In the genomic region with DNA sequence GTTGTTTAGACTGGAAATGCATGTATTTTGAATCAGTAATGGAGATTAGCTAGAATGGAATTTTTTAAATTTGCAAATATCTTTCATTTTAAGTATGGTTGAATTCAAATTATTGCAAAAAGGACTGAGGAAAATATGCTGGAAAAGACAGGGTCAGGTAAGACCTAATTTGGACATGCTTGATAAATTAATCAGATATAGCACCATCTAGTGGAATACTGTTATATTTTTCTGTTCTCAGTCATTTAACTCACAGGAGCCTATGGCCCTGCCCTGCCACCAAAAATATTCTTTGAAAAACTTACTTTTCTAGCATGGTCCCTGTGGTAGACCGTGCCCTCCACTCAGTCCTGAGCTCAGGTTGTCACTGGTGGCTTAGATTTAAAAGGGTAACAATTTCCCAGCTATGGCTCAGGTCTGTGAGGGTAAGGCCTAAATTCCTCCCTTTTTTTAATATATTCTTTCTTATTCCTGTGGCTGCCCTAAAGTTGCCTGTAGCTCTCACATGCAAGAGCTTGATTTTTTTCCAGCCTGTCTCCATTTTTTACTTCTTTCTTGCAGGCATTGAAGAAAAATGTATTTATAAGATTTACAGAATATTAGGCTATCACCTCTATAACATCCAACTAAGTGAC, we compare ENCODE assay signal across 8 cellular contexts. TPM values are rescaled to one million over a fixed set of nuclear protein-coding genes. Genes with fewer than 3 reads are reported as not detected.
DNase-seq lines count a peak whose midpoint lies in the region; ATAC-seq, FAIRE-seq and TF ChIP-seq lines count a peak whose summit lies in the region.

No MANE protein-coding gene starts in this region.

- no peak for TF ChIP-seq EP300 in GM12878 (IDR thresholded peaks at IDR 0.05; ENCODE audit: borderline replicate concordance in 1 of 2, control insufficient read depth in 1 of 2, low read depth in 2 of 2, low read length in 2 of 2)

- SMC1A ChIA-PET in GM12878 (lab: Charles Lee; ENCODE audit: uncharacterized antibody, unreplicated experiment): interaction anchor here (0.7 to 5.2 kb wide), 12 partner anchors 12 to 602 kb away, joined by 3 to 65 read pairs (median 3); no protein-coding TSS in a partner anchor

- no peak overlapping the region; the same call in 1 of the 2 replicates for H2AFZ ChIP-seq in GM12878 (ENCODE audit: control insufficient read depth, low read depth, low read length)

- 0% methylated on average over 1 of the region's 1 CpG for WGBS in GM12878 (ENCODE audit: insufficient coverage, insufficient replicate concordance, low lambda C conversion rate, missing lambda C conversion rate)

- RAD21 ChIA-PET in GM12878 (lab: Charles Lee; ENCODE audit: unreplicated experiment): interaction anchor here (4.9 kb wide), 1 partner anchor 117 kb away, joined by 35 read pairs; no protein-coding TSS in a partner anchor

- H3K9me3 ChIP-seq in GM12878 (replicated peaks; ENCODE audit: control insufficient read depth, insufficient read depth, low read length) (peaks cover 5% of the 10 kb centered on the region; the same call in 1 of the 3 replicates), thoracic aorta (peaks cover 14% of the 10 kb centered on the region)

- H3K79me2 ChIP-seq in GM12878 (ENCODE audit: control insufficient read depth, insufficient read depth, low read length): no peaks in the 10 kb centered on the region

- H3K27me3 ChIP-seq in GM12878 (replicated peaks in 1 of 2; ENCODE audit: control insufficient read depth in 2 of 2, insufficient read depth in 2 of 2, low read length in 1 of 2) (no peaks in the 10 kb centered on the region), thoracic aorta (replicated peaks; ENCODE audit: insufficient read depth) (no peaks in the 10 kb centered on the region)

- no peaks in the 10 kb centered on the region for H3K4me1 Mint-ChIP-seq in activated naive CD4-positive, alpha-beta T cell treated with anti-CD3 and anti-CD28 coated beads, Interleukin-2, amount 10 ng/mL, durations not matched to agents 7 days and 5 days

- no peak overlapping the region for H3K27ac Mint-ChIP-seq in activated naive CD4-positive, alpha-beta T cell treated with anti-CD3 and anti-CD28 coated beads, Interleukin-2, amount 10 ng/mL, durations not matched to agents 7 days and 5 days

- no peak overlapping the region for H3K4me2 ChIP-seq in GM12878 (ENCODE audit: control insufficient read depth, insufficient read depth)

- DNase-seq in COR-L47 (lab: John Stamatoyannopoulos, UW) (peak; percentile 43), NCI-H526 (lab: John Stamatoyannopoulos, UW) (peak; percentile 17 to 65), GM12878 (ENCODE audit: low read depth, low spot score) (no peak), iris pigment epithelial cell (ENCODE audit: low read depth) (peak; percentile 56), thoracic aorta (ENCODE audit: low spot score) (no peak)
- no peak for DNase-seq in activated naive CD4-positive, alpha-beta T cell treated with anti-CD3 and anti-CD28 coated beads, Interleukin-2, amount 10 ng/mL, durations not matched to agents 7 days and 5 days

- H3K27ac ChIP-seq in GM12878 (ENCODE audit: control insufficient read depth, insufficient read depth): no peak overlapping the region
- no peak overlapping the region for H3K27ac ChIP-seq in thoracic aorta

- TF ChIP-seq CTCF in GM12878 (IDR thresholded peaks at IDR 0.05 in 2 of 3, conservative IDR thresholded peaks at IDR 0.05 in 1 of 3; ENCODE audit: control insufficient read depth in 2 of 3, extremely low read depth in 1 of 3, insufficient read depth in 1 of 3, low read depth in 3 of 3, low read length in 3 of 3) (peak; percentile 38 to 47 (median 43); a peak in 4 of 6 replicates), thoracic aorta (IDR thresholded peaks at IDR 0.05) (peak; percentile 55)

- POLR2A ChIA-PET in GM12878 (lab: Charles Lee): no interaction called here

- H3K36me3 ChIP-seq in GM12878 (ENCODE audit: control insufficient read depth in 2 of 2, insufficient read depth in 2 of 2, low read length in 1 of 2): no peaks in the 10 kb centered on the region
- no peaks in the 10 kb centered on the region for H3K36me3 ChIP-seq in thoracic aorta

- TF ChIP-seq POLR2A in GM12878 (IDR thresholded peaks at IDR 0.05; ENCODE audit: low read depth, low read length): no peak

- ATAC-seq in GM18909 (IDR thresholded peaks at IDR 0.05; ENCODE audit: poor library complexity, unreplicated experiment) (peak; percentile 80), HG03439 (IDR thresholded peaks at IDR 0.05; ENCODE audit: unreplicated experiment) (peak; percentile 73), GM12878 (peak; percentile 94), thoracic aorta (ENCODE audit: insufficient number of reproducible peaks, low FRiP score, low read depth) (no peak)

- H4K20me1 ChIP-seq in GM12878 (ENCODE audit: control insufficient read depth, insufficient read depth): no peaks in the 10 kb centered on the region

- H3K9me3 Mint-ChIP-seq in activated naive CD4-positive, alpha-beta T cell treated with anti-CD3 and anti-CD28 coated beads, Interleukin-2, amount 10 ng/mL, durations not matched to agents 7 days and 5 days: peaks cover 15% of the 10 kb centered on the region

- peak; percentile 27; the same call in 1 of the 2 replicates for TF ChIP-seq RAD21 in GM12878 (IDR thresholded peaks at IDR 0.05; ENCODE audit: insufficient read depth, low read depth, low read length)

- no peak overlapping the region for H3K4me3 Mint-ChIP-seq in activated naive CD4-positive, alpha-beta T cell treated with anti-CD3 and anti-CD28 coated beads, Interleukin-2, amount 10 ng/mL, durations not matched to agents 7 days and 5 days

- intact Hi-C loops in GM12878 (cut with micrococcal nuclease; ENCODE audit: unreplicated experiment): loop anchor here (1.0 to 5.0 kb wide), 3 partner anchors 66 to 296 kb away; a partner anchor contains a TSS

- no peaks in the 10 kb centered on the region for H3K4me1 ChIP-seq in GM12878 (ENCODE audit: control insufficient read depth, insufficient read depth, low read length)
- no peaks in the 10 kb centered on the region for H3K4me1 ChIP-seq in thoracic aorta (ENCODE audit: control insufficient read depth in 1 of 2, low read depth in 2 of 2)

- BruUV-seq in GM12878 (replicated peaks; lab: Mats Ljungman, UMichigan): no TSS peak

- H3K27me3 Mint-ChIP-seq in activated naive CD4-positive, alpha-beta T cell treated with anti-CD3 and anti-CD28 coated beads, Interleukin-2, amount 10 ng/mL, durations not matched to agents 7 days and 5 days: peaks cover 16% of the 10 kb centered on the region

- CTCF ChIA-PET in GM12878 (lab: Yijun Ruan, JAX): interaction anchor here (0.7 to 5.2 kb wide), 24 partner anchors 9 to 295 kb away, joined by 3 to 110 read pairs (median 4); a partner anchor contains a TSS
- CTCF ChIA-PET in activated naive CD4-positive, alpha-beta T cell treated with anti-CD3 and anti-CD28 coated beads, Interleukin-2, amount 10 ng/mL, durations not matched to agents 7 days and 5 days (lab: Charles Lee): interaction anchor here (0.7 to 1.9 kb wide), 9 partner anchors 10 to 313 kb away, joined by 3 to 6 read pairs (median 3); no protein-coding TSS in a partner anchor

- in situ Hi-C loops in GM12878 (cut with MboI): loop anchor here (5.0 kb wide), 1 partner anchor 114 kb away; no protein-coding TSS in a partner anchor

- peak; percentile 93 for FAIRE-seq in GM12878 (lab: Jason Lieb, UNC)

- H3K9ac ChIP-seq in GM12878 (ENCODE audit: control insufficient read depth, insufficient read depth, low read length): no peak overlapping the region

- H3K36me3 Mint-ChIP-seq in activated naive CD4-positive, alpha-beta T cell treated with anti-CD3 and anti-CD28 coated beads, Interleukin-2, amount 10 ng/mL, durations not matched to agents 7 days and 5 days: peaks cover 3% of the 10 kb centered on the region

- H3K4me3 ChIP-seq in GM12878 (no peak overlapping the region), thoracic aorta (no peak overlapping the region)

TF ChIP-seq in GM12878, 131 proteins besides CTCF, POLR2A, EP300 and RAD21:
- no peak for TF ChIP-seq YY1 (IDR thresholded peaks at IDR 0.05; ENCODE audit: low read depth, low read length)
- no peak for TF ChIP-seq CBX3 (IDR thresholded peaks at IDR 0.05; ENCODE audit: borderline replicate concordance, low read depth)
- peak; percentile 56; the same call in 1 of the 2 replicates for TF ChIP-seq SMC3 (IDR thresholded peaks at IDR 0.05; ENCODE audit: borderline replicate concordance, low read length)

RNA-seq across cellular contexts. Expression of a gene that starts 25.3 kb away (rescaled TPM):
- total RNA-seq in GM12878 (2013; cell fraction: nucleolus; rRNA removed): 39.9 and 41.2 TPM in 2 replicates
- total RNA-seq in GM12878 (2014; rRNA removed) (13.3 and 18.9 TPM in 2 replicates), GM12878 (2014; rRNA removed; fragmentation: Illumina TruSeq; extraction: Trizol) (26.3 and 27.4 TPM in 2 replicates), GM12878 (2021) (17.4 and 20.2 TPM in 2 replicates), thoracic aorta (10 to 100 TPM in 1 of 2 donors, 1 to 10 TPM in 1; 2.8 to 11.2 TPM)
- 3.2 TPM for polyA plus RNA-seq in GM12878 (2011; ENCODE audit: low read depth)
- polyA plus RNA-seq in GM12878 (2011; rRNA removed) (13.1 and 28.1 TPM in 2 replicates), GM12878 (2014; fragmentation: Illumina TruSeq; extraction: Trizol) (19.0 and 23.3 TPM in 2 replicates), GM12878 (2014; fragmentation: Nextera tagmentation; extraction: Ambion mirVana) (10 to 100 TPM; 22.3 to 29.0 TPM), GM12878 (2014; rRNA removed) (10.8 and 14.2 TPM in 2 replicates), GM12878 (2016; fragmentation: Nextera tagmentation; extraction: Ambion mirVana) (10 to 100 TPM; 28.8 to 33.1 TPM)
- 3.0 and 3.2 TPM in 2 replicates for polyA plus RNA-seq in GM12878 (2011; cell fraction: cytosol; rRNA removed)
- 4.7 and 5.9 TPM in 2 replicates for polyA plus RNA-seq in GM12878 (2011; cell fraction: nucleus; rRNA removed)
- polyA plus RNA-seq in GM12878 (2012): 7.5 and 10.8 TPM in 2 replicates
- 4.2 and 5.3 TPM in 2 replicates for polyA minus RNA-seq in GM12878 (2011; rRNA and poly(A)+ RNA removed)
- 3.2 and 5.2 TPM in 2 replicates for polyA minus RNA-seq in GM12878 (2011; cell fraction: cytosol; rRNA and poly(A)+ RNA removed)
- polyA minus RNA-seq in GM12878 (2011; cell fraction: nucleus; rRNA and poly(A)+ RNA removed): 4.5 and 6.3 TPM in 2 replicates

Comparison
In these comparisons a context has a peak if more than half of its experiments do, and no peak if none do; other contexts are left out.
1. DNase-seq: peak in COR-L47 (single experiment), NCI-H526 (2 of 2) and iris pigment epithelial cell (single experiment); none in GM12878 (single experiment), thoracic aorta (single experiment) and activated naive CD4-positive, alpha-beta T cell treated with anti-CD3 and anti-CD28 coated beads, Interleukin-2, amount 10 ng/mL, durations not matched to agents 7 days and 5 days (single experiment).